ENCODE assay signal across 16 cellular contexts in the genomic region with DNA sequence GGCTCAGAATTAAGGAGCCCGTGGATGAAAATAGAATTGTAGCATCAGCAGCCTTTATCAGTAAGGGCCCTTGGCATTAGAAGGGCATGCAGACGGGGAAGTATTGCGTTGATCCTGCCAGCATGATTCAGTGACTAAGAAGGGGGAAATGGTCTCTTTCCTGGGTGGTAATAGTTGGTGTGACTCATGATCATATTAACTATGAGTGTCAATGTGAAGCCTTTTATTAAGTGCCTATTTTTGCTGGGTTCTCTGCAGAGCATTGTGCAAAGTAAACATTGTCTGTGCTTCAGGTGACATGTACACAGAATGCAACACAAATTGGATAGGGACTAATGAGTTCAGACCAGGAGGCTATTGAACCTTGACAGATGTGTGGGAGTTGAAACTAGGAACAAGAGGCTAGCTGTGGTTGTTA. TPM values are rescaled to one million over a fixed set of nuclear protein-coding genes. Genes with fewer than 3 reads are reported as not detected.
DNase-seq lines count a peak whose midpoint lies in the region; ATAC-seq and TF ChIP-seq lines count a peak whose summit lies in the region.
"Had no signal": no experiment of that assay in that cellular context is flagged by ENCODE, and none has a peak within 500 bp of the region (broad histone marks: within the 10 kb centered on the region; RNA-seq: fewer than 3 reads in every experiment).

No MANE protein-coding gene starts in this region.

- no peaks in the 10 kb centered on the region for H3K36me3 ChIP-seq in left lung
- H3K36me3 ChIP-seq: WERI-Rb-1 had no signal

- no peaks in the 10 kb centered on the region for H3K27me3 ChIP-seq in left lung
- H3K27me3 ChIP-seq: body of pancreas had no signal

- no peak for TF ChIP-seq CTCF in left lung (IDR thresholded peaks at IDR 0.05)

- intact Hi-C loops in left lung (cut with DNase I): no loop called here

- DNase-seq in CD1c-positive myeloid dendritic cell (ENCODE audit: extremely low spot score) (peak; percentile 78), amniotic epithelial cell (ENCODE audit: low read depth) (peak; percentile 51), left lung (peak in 1 of 2 donors; percentile 43), SKM-1 (lab: John Stamatoyannopoulos, UW; ENCODE audit: unreplicated experiment) (no peak), inferior parietal cortex (ENCODE audit: extremely low spot score) (no peak), NCI-H146 (lab: John Stamatoyannopoulos, UW) (no peak)
- DNase-seq: activated T-cell treated with anti-CD3 and anti-CD28 coated beads, Interleukin-2, amount 50 U/mL, for 1 hour; islet precursor cell; NCI-H1930; stimulated activated CD4-positive, alpha-beta T cell treated with anti-CD3 and anti-CD28 coated beads, Interleukin-2, amount 100 ng/mL, for 48 hours; WERI-Rb-1 had no signal

- H3K9me3 ChIP-seq in left lung: peaks cover 0 to 29% of the 10 kb centered on the region in 2 donors
- H3K9me3 ChIP-seq: body of pancreas had no signal

- peaks cover 0 to 17% of the 10 kb centered on the region in 2 donors for H3K4me1 ChIP-seq in left lung
- H3K4me1 ChIP-seq: body of pancreas had no signal

- no peak overlapping the region for H3K27ac ChIP-seq in left lung
- H3K27ac ChIP-seq: WERI-Rb-1 had no signal

- ATAC-seq in HG03442 (IDR thresholded peaks at IDR 0.05; ENCODE audit: unreplicated experiment) (peak; percentile 55), left lung (peak; percentile 86), HG03097 (IDR thresholded peaks at IDR 0.05; ENCODE audit: low FRiP score, unreplicated experiment) (no peak)
- ATAC-seq: body of pancreas had no signal

- H3K4me3 ChIP-seq in left lung: no peak overlapping the region
- H3K4me3 ChIP-seq: body of pancreas had no signal

RNA-seq across cellular contexts. Expression of gene RCVRN, which starts 24.5 kb away (rescaled TPM):
- under 1 TPM; 0.47 to 0.50 TPM for total RNA-seq in left lung
- total RNA-seq: body of pancreas, endothelial cell of umbilical vein had no signal

RNA-seq across cellular contexts. Expression of gene GLP2R, which starts 54.9 kb away (rescaled TPM):
- 1 to 10 TPM; 1.0 to 2.5 TPM for total RNA-seq in left lung
- total RNA-seq: endothelial cell of umbilical vein had no signal

RNA-seq across cellular contexts. Expression of gene GSG1L2, which starts 58.7 kb away (rescaled TPM):
- not detected for total RNA-seq in left lung
- total RNA-seq: body of pancreas, endothelial cell of umbilical vein, omental fat pad had no signal

Comparison
In these comparisons a context has a peak if more than half of its experiments do, and no peak if none do; other contexts are left out.
1. DNase-seq: peak in CD1c-positive myeloid dendritic cell (single experiment) and amniotic epithelial cell (single experiment); none in SKM-1 (single experiment), inferior parietal cortex (single experiment) and NCI-H146 (single experiment).